ENCODE assay signal across 8 cellular contexts in the genomic region with DNA sequence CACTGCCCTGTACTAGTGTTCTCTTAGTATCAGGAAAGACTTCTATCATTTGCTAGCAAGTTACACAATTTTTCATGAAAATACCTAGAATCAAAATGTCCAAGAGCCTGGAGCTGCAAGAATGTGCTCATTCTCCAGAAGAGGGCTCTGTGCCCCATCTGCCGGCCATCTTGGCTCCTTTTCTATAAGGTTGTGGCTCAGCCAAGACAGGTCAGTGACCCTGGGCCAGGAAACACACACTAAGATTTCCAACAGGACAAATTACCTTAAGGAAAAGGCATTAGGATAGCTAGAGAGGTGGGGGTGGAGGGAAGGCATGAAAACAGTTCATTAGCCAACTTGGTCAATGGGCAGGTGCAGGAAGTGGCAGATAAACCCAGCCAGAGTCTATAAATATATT. TPM values are rescaled to one million over a fixed set of nuclear protein-coding genes. Genes with fewer than 3 reads are reported as not detected.
DNase-seq lines count a peak whose midpoint lies in the region; ATAC-seq and TF ChIP-seq lines count a peak whose summit lies in the region.

No MANE protein-coding gene starts in this region.

- no peak for TF ChIP-seq CTCF in activated CD8-positive, alpha-beta T cell treated with anti-CD3 and anti-CD28 coated beads for 36 hours (IDR thresholded peaks at IDR 0.05)

- no peak overlapping the region for H3K4me3 Mint-ChIP-seq in activated CD8-positive, alpha-beta T cell treated with anti-CD3 and anti-CD28 coated beads for 36 hours

- no peak overlapping the region for H3K27ac Mint-ChIP-seq in activated CD8-positive, alpha-beta T cell treated with anti-CD3 and anti-CD28 coated beads for 36 hours

- intact Hi-C loops in activated CD8-positive, alpha-beta T cell treated with anti-CD3 and anti-CD28 coated beads for 36 hours (cut with micrococcal nuclease): loop anchor here (2.0 to 10.0 kb wide), 2 partner anchors 37 to 167 kb away; no protein-coding TSS in a partner anchor

- ATAC-seq in HG03432 (IDR thresholded peaks at IDR 0.05; ENCODE audit: unreplicated experiment): peak; percentile 45
- peak; percentile 52 for ATAC-seq in activated CD8-positive, alpha-beta T cell treated with anti-CD3 and anti-CD28 coated beads for 36 hours
- ATAC-seq in HG03457 (IDR thresholded peaks at IDR 0.05; ENCODE audit: unreplicated experiment): no peak
- no peak for ATAC-seq in HG03139 (IDR thresholded peaks at IDR 0.05; ENCODE audit: unreplicated experiment)

- DNase-seq in ELR (ENCODE audit: low read depth) (peak; percentile 62), iPS-NIHi7 (ENCODE audit: extremely low spot score) (peak; percentile 32), foreskin melanocyte (no peak), COLO668 (lab: John Stamatoyannopoulos, UW; ENCODE audit: unreplicated experiment) (no peak)
- DNase-seq in activated CD8-positive, alpha-beta T cell treated with anti-CD3 and anti-CD28 coated beads for 36 hours: peak; percentile 56

- H3K27me3 Mint-ChIP-seq in activated CD8-positive, alpha-beta T cell treated with anti-CD3 and anti-CD28 coated beads for 36 hours: peaks cover 11% of the 10 kb centered on the region

- H3K9me3 Mint-ChIP-seq in activated CD8-positive, alpha-beta T cell treated with anti-CD3 and anti-CD28 coated beads for 36 hours: no peaks in the 10 kb centered on the region

- POLR2A ChIA-PET in activated CD8-positive, alpha-beta T cell treated with anti-CD3 and anti-CD28 coated beads for 36 hours (lab: Charles Lee): interaction anchor here (0.8 kb wide), 1 partner anchor 17 kb away, joined by 3 read pairs; no protein-coding TSS in a partner anchor

- H3K36me3 Mint-ChIP-seq in activated CD8-positive, alpha-beta T cell treated with anti-CD3 and anti-CD28 coated beads for 36 hours (ENCODE audit: low read depth): no peaks in the 10 kb centered on the region

- CTCF ChIA-PET in activated CD8-positive, alpha-beta T cell treated with anti-CD3 and anti-CD28 coated beads for 36 hours (lab: Charles Lee): interaction anchor here (0.8 to 7.3 kb wide), 10 partner anchors 10 to 346 kb away, joined by 3 to 170 read pairs (median 5); a partner anchor contains a TSS

- H3K4me1 Mint-ChIP-seq in activated CD8-positive, alpha-beta T cell treated with anti-CD3 and anti-CD28 coated beads for 36 hours (ENCODE audit: low read depth): peaks cover 3% of the 10 kb centered on the region

RNA-seq across cellular contexts. Expression of a gene that starts 20.7 kb away (rescaled TPM):
- not detected for total RNA-seq in activated CD8-positive, alpha-beta T cell treated with anti-CD3 and anti-CD28 coated beads for 36 hours

Comparison
In these comparisons a context has a peak if more than half of its experiments do, and no peak if none do; other contexts are left out.
1. DNase-seq: peak in ELR (single experiment), activated CD8-positive, alpha-beta T cell treated with anti-CD3 and anti-CD28 coated beads for 36 hours (single experiment) and iPS-NIHi7 (single experiment); none in foreskin melanocyte (single experiment) and COLO668 (single experiment).
2. ATAC-seq: peak in HG03432 (single experiment) and activated CD8-positive, alpha-beta T cell treated with anti-CD3 and anti-CD28 coated beads for 36 hours (single experiment); none in HG03457 (single experiment) and HG03139 (single experiment).